ENCODE assay signal across 31 cellular contexts in the genomic region with DNA sequence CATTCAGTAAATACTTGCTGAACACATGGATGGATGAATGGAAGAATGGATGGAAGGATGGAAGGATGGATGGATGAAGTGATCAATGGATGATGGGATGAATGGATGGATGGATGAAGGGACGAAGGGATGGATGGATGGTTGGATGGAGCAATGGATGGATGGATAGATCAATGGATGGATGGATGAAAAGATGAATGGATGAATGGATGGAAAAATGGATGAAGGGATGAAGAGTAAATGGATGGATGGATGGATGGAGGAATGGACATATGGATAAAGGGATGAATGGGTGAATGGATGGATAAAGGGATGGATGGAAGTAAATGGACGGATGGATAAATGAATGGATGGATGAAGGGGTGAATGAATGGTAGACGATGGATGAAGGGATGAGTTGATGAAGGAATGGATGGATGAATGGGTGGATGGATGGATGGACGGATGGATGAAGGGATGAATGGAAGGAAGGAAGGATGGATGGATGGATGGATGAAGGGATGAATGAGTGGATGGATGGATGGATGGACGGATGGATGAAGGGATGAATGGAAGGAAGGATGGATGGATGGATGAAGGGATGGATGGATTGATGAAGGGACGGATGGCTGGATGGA.
"Had no signal": no experiment of that assay in that cellular context is flagged by ENCODE, and none has a peak within 500 bp of the region (broad histone marks: within the 10 kb centered on the region; RNA-seq: fewer than 3 reads in every experiment).

No MANE protein-coding gene starts in this region.

- ATAC-seq: naive thymus-derived CD4-positive, alpha-beta T cell; natural killer cell; psoas muscle; right cardiac atrium; sciatic nerve; stimulated activated memory B cell treated with anti-CD40 and anti-IgM and Interleukin-4, amounts not matched to agents 10 μg/mL and 1 μg/mL and 100 μg/mL, for 72 hours; stimulated activated naive CD8-positive, alpha-beta T cell treated with anti-CD3 and anti-CD28 coated beads, Interleukin-15, amount 100 ng/mL, for 72 hours; stimulated activated naive CD8-positive, alpha-beta T cell treated with anti-CD3 and anti-CD28 coated beads, Interleukin-15, Interleukin-2, amounts not matched to agents 100 U/mL and 50 U/mL, for 24 hours had no signal

- H3K4me3 ChIP-seq: neural progenitor cell, ovary, psoas muscle, skin epidermis, smooth muscle cell, spleen, suprapubic skin, testis, tibial nerve, upper lobe of left lung, uterus had no signal

- H3K9me3 Mint-ChIP-seq: natural killer cell; stimulated activated memory B cell treated with anti-CD40 and anti-IgM and Interleukin-4, amounts not matched to agents 10 μg/mL and 1 μg/mL and 100 μg/mL, for 72 hours; stimulated activated naive CD8-positive, alpha-beta T cell treated with anti-CD3 and anti-CD28 coated beads, Interleukin-15, amount 100 ng/mL, for 72 hours had no signal

- H3K27ac Mint-ChIP-seq: naive thymus-derived CD4-positive, alpha-beta T cell; natural killer cell; nephron; neural progenitor cell; progenitor cell of endocrine pancreas; stimulated activated memory B cell treated with anti-CD40 and anti-IgM and Interleukin-4, amounts not matched to agents 10 μg/mL and 1 μg/mL and 100 μg/mL, for 72 hours; stimulated activated naive CD8-positive, alpha-beta T cell treated with anti-CD3 and anti-CD28 coated beads, Interleukin-15, amount 100 ng/mL, for 72 hours had no signal

- H3K27me3 ChIP-seq: neural progenitor cell, ovary, suprapubic skin, testis, tibial nerve, upper lobe of left lung, uterus had no signal

- H3K4me2 ChIP-seq: neural progenitor cell, smooth muscle cell had no signal

- H3K4me1 ChIP-seq: parathyroid adenoma, testis, uterus had no signal

- H3K4me3 Mint-ChIP-seq: naive thymus-derived CD4-positive, alpha-beta T cell; natural killer cell; nephron; neural progenitor cell; stimulated activated memory B cell treated with anti-CD40 and anti-IgM and Interleukin-4, amounts not matched to agents 10 μg/mL and 1 μg/mL and 100 μg/mL, for 72 hours; stimulated activated naive CD8-positive, alpha-beta T cell treated with anti-CD3 and anti-CD28 coated beads, Interleukin-15, amount 100 ng/mL, for 72 hours had no signal

- DNase-seq: naive thymus-derived CD4-positive, alpha-beta T cell; natural killer cell; occipital lobe; posterior cingulate gyrus; psoas muscle; right cardiac atrium; spleen; stimulated activated CD4-positive, alpha-beta T cell treated with anti-CD3 and anti-CD28 coated beads, Interleukin-12 subunit alpha, Interleukin-12 subunit beta, amount 100 ng/mL, for 4 hours; stimulated activated CD4-positive, alpha-beta T cell treated with anti-CD3 and anti-CD28 coated beads, Interleukin-1b, Interleukin-23, amount 100 ng/mL, for 48 hours; stimulated activated CD4-positive, alpha-beta T cell treated with anti-CD3 and anti-CD28 coated beads, Interleukin-4, amount 100 ng/mL, for 1 hour; stimulated activated CD4-positive, alpha-beta T cell treated with anti-CD3 and anti-CD28 coated beads, Interleukin-4, amount 100 ng/mL, for 4 hours; stimulated activated CD8-positive, alpha-beta memory T cell treated with anti-CD3 and anti-CD28 coated beads, Interleukin-4, amount 100 ng/mL, for 48 hours; stimulated activated naive CD4-positive, alpha-beta T cell; stimulated activated naive CD8-positive, alpha-beta T cell treated with anti-CD3 and anti-CD28 coated beads, Interleukin-15, amount 100 ng/mL, for 72 hours; stimulated activated naive CD8-positive, alpha-beta T cell treated with anti-CD3 and anti-CD28 coated beads, Interleukin-15, Interleukin-2, amounts not matched to agents 100 U/mL and 50 U/mL, for 24 hours; substantia nigra; testis; trophoblast cell; upper lobe of left lung; uterus had no signal

- H3K9ac ChIP-seq: neural progenitor cell, parathyroid adenoma had no signal

- H3K36me3 ChIP-seq: neural progenitor cell, ovary, spleen, suprapubic skin, tibial nerve, upper lobe of left lung, uterus had no signal

- H3K4me1 Mint-ChIP-seq: stimulated activated memory B cell treated with anti-CD40 and anti-IgM and Interleukin-4, amounts not matched to agents 10 μg/mL and 1 μg/mL and 100 μg/mL, for 72 hours had no signal

- H3K9me3 ChIP-seq: ovary, psoas muscle, spleen, suprapubic skin, testis, tibial nerve, upper lobe of left lung, uterus had no signal

- H3K36me3 Mint-ChIP-seq: naive thymus-derived CD4-positive, alpha-beta T cell; natural killer cell; neural progenitor cell; stimulated activated memory B cell treated with anti-CD40 and anti-IgM and Interleukin-4, amounts not matched to agents 10 μg/mL and 1 μg/mL and 100 μg/mL, for 72 hours had no signal

- H2AFZ ChIP-seq: neural progenitor cell, parathyroid adenoma had no signal

- H3K27ac ChIP-seq: neural progenitor cell, ovary, parathyroid adenoma, psoas muscle, skin epidermis, spleen, testis, upper lobe of left lung, uterus had no signal
